Comparison of ENCODE assay signal across 8 cellular contexts in genomic region chr5:98309785-98310566, GRCh38.
A peak's percentile ranks its signal among the peaks of the same experiment; 100 is the strongest.
DNase-seq lines count a peak whose midpoint lies in the region; ATAC-seq, FAIRE-seq and TF ChIP-seq lines count a peak whose summit lies in the region.

No MANE protein-coding gene starts in this region.

- peaks cover 43% of the 10 kb centered on the region for H3K4me1 Mint-ChIP-seq in Calu3 (ENCODE audit: low read depth, unreplicated experiment)

- peak overlapping the region; percentile 62 for H3K4me3 Mint-ChIP-seq in Calu3 (ENCODE audit: low read depth, unreplicated experiment)

- no peaks in the 10 kb centered on the region for H3K9me3 Mint-ChIP-seq in Calu3 (ENCODE audit: low read depth, unreplicated experiment)

- DNase-seq in Calu3 (peak; percentile 66), GM19239 (ENCODE audit: insufficient read length, low spot score) (peak; percentile 1), SHP77 (lab: John Stamatoyannopoulos, UW) (peak; percentile 58 to 66), putamen (ENCODE audit: low spot score) (peak; percentile 19), NCI-H1694 (lab: John Stamatoyannopoulos, UW) (no peak)
- DNase-seq in activated effector memory CD4-positive, alpha-beta T cell treated with anti-CD3 and anti-CD28 coated beads, Interleukin-2, amount 50 U/mL, for 16 hours, result no peak

- no peak for TF ChIP-seq CTCF in Calu3 (IDR thresholded peaks at IDR 0.05; ENCODE audit: unreplicated experiment)

- BruUV-seq in Calu3 (replicated peaks; lab: Mats Ljungman, UMichigan), result no TSS peak

- H3K27me3 Mint-ChIP-seq in Calu3 (ENCODE audit: unreplicated experiment), result no peaks in the 10 kb centered on the region

- CTCF ChIA-PET in Calu3 (lab: Charles Lee), result no interaction called here

- FAIRE-seq in GM19239 (lab: Jason Lieb, UNC), result peak; percentile 71

- peak overlapping the region; percentile 86 for H3K27ac Mint-ChIP-seq in Calu3 (ENCODE audit: unreplicated experiment)

- H3K36me3 Mint-ChIP-seq in Calu3 (ENCODE audit: insufficient read depth, unreplicated experiment), result peaks cover 5% of the 10 kb centered on the region

- ATAC-seq in HG03108 (IDR thresholded peaks at IDR 0.05; ENCODE audit: unreplicated experiment) (peak; percentile 78), esophagus mucosa (peak; percentile 79)

- intact Hi-C loops in Calu3 (cut with micrococcal nuclease; ENCODE audit: unreplicated experiment), result no loop called here

Comparison
In these comparisons a context has a peak if more than half of its experiments do, and no peak if none do; other contexts are left out.
1. DNase-seq: peak in Calu3 (single experiment), GM19239 (single experiment), SHP77 (2 of 2) and putamen (single experiment); none in NCI-H1694 (single experiment) and activated effector memory CD4-positive, alpha-beta T cell treated with anti-CD3 and anti-CD28 coated beads, Interleukin-2, amount 50 U/mL, for 16 hours (single experiment).